In genomic region chr7:150716368-150716767, GRCh38 we compare ENCODE assay signal across 9 cellular contexts. TPM values are rescaled to one million over a fixed set of nuclear protein-coding genes. Genes with fewer than 3 reads are reported as not detected.
DNase-seq lines count a peak whose midpoint lies in the region; ATAC-seq and TF ChIP-seq lines count a peak whose summit lies in the region.
"Had no signal": no experiment of that assay in that cellular context is flagged by ENCODE, and none has a peak within 500 bp of the region (broad histone marks: within the 10 kb centered on the region; RNA-seq: fewer than 3 reads in every experiment).

TSS of gene GIMAP1 (plus strand) at chr7:150716613. CDS start at chr7:150719048, 2,435 bp downstream.

- peak within 1 kb of the TSS; percentile 99 for H3K27ac Mint-ChIP-seq in activated CD4-positive, alpha-beta T cell treated with anti-CD3 and anti-CD28 coated beads for 36 hours
- no peak within 1 kb of the TSS for H3K27ac Mint-ChIP-seq in nephron progenitor cell

- CTCF ChIA-PET in activated CD4-positive, alpha-beta T cell treated with anti-CD3 and anti-CD28 coated beads for 36 hours (lab: Charles Lee) = interaction anchor here (0.6 to 5.7 kb wide), 26 partner anchors 8 to 1294 kb away, joined by 3 to 51 read pairs (median 5); partner anchors contain the start of genes GIMAP2, GIMAP4, GIMAP7 and GIMAP8

- ATAC-seq in HG02798 (IDR thresholded peaks at IDR 0.05; ENCODE audit: poor library complexity, unreplicated experiment) (peak; percentile 44), esophagus mucosa (peak; percentile 58), HG03520 (IDR thresholded peaks at IDR 0.05; ENCODE audit: unreplicated experiment) (no peak)
- peak; percentile 75 for ATAC-seq in activated CD4-positive, alpha-beta T cell treated with anti-CD3 and anti-CD28 coated beads for 36 hours
- ATAC-seq: K562 had no signal

- peak within 1 kb of the TSS; percentile 95 for H3K4me3 Mint-ChIP-seq in activated CD4-positive, alpha-beta T cell treated with anti-CD3 and anti-CD28 coated beads for 36 hours
- no peak within 1 kb of the TSS for H3K4me3 Mint-ChIP-seq in nephron progenitor cell

- H3K36me3 Mint-ChIP-seq in activated CD4-positive, alpha-beta T cell treated with anti-CD3 and anti-CD28 coated beads for 36 hours (ENCODE audit: low read depth) = peaks cover 47% of the 10 kb centered on the region
- H3K36me3 Mint-ChIP-seq in nephron progenitor cell (ENCODE audit: low read depth) = no peaks in the 10 kb centered on the region

- intact Hi-C loops in activated CD4-positive, alpha-beta T cell treated with anti-CD3 and anti-CD28 coated beads for 36 hours (cut with DNase I, micrococcal nuclease) = loop anchor here (1.0 to 5.0 kb wide), 6 partner anchors 16 to 268 kb away; no protein-coding TSS in a partner anchor

- H3K9me3 Mint-ChIP-seq in activated CD4-positive, alpha-beta T cell treated with anti-CD3 and anti-CD28 coated beads for 36 hours (ENCODE audit: low read depth) = peaks cover 19% of the 10 kb centered on the region
- H3K9me3 Mint-ChIP-seq in nephron progenitor cell = peaks cover 21% of the 10 kb centered on the region

- no peaks in the 10 kb centered on the region for H3K27me3 Mint-ChIP-seq in activated CD4-positive, alpha-beta T cell treated with anti-CD3 and anti-CD28 coated beads for 36 hours
- peaks cover 10% of the 10 kb centered on the region for H3K27me3 Mint-ChIP-seq in nephron progenitor cell (ENCODE audit: low read depth, poor library complexity)

- no peak for TF ChIP-seq CTCF in nephron progenitor cell (IDR thresholded peaks at IDR 0.05)

- DNase-seq in activated CD4-positive, alpha-beta T cell treated with anti-CD3 and anti-CD28 coated beads for 36 hours = peak; percentile 72
- peak; percentile 41 to 62 for DNase-seq in stimulated activated CD4-positive, alpha-beta T cell treated with anti-CD3 and anti-CD28 coated beads, Interleukin-4, amount 100 ng/mL, for 4 hours
- no peak for DNase-seq in nephron progenitor cell
- DNase-seq in DMS153 (lab: John Stamatoyannopoulos, UW) = no peak
- DNase-seq in NCI-H1092 (lab: John Stamatoyannopoulos, UW) = no peak

- POLR2A ChIA-PET in activated CD4-positive, alpha-beta T cell treated with anti-CD3 and anti-CD28 coated beads for 36 hours (lab: Charles Lee) = interaction anchor here (0.6 to 2.0 kb wide), 6 partner anchors 16 to 164 kb away, joined by 3 to 10 read pairs (median 4); partner anchors contain the start of gene GIMAP6

- H3K4me1 Mint-ChIP-seq in activated CD4-positive, alpha-beta T cell treated with anti-CD3 and anti-CD28 coated beads for 36 hours = peaks cover 50% of the 10 kb centered on the region
- peaks cover 16% of the 10 kb centered on the region for H3K4me1 Mint-ChIP-seq in nephron progenitor cell

RNA-seq across cellular contexts. Expression of gene GIMAP1, which starts in this region (rescaled TPM):
- total RNA-seq in activated CD4-positive, alpha-beta T cell treated with anti-CD3 and anti-CD28 coated beads for 36 hours = 1 to 10 TPM; 3.5 to 5.5 TPM
- total RNA-seq in esophagus mucosa = 0.44 TPM

Comparison
In these comparisons a context has a peak if more than half of its experiments do, and no peak if none do; other contexts are left out.
1. Peak in ATAC-seq in esophagus mucosa; RNA of the gene not detected or under 1 TPM.
2. DNase-seq: peak in activated CD4-positive, alpha-beta T cell treated with anti-CD3 and anti-CD28 coated beads for 36 hours (single experiment) and stimulated activated CD4-positive, alpha-beta T cell treated with anti-CD3 and anti-CD28 coated beads, Interleukin-4, amount 100 ng/mL, for 4 hours (2 of 2); none in nephron progenitor cell (single experiment), DMS153 (single experiment) and NCI-H1092 (single experiment).